ENCODE assay signal across 22 cellular contexts in the genomic region with DNA sequence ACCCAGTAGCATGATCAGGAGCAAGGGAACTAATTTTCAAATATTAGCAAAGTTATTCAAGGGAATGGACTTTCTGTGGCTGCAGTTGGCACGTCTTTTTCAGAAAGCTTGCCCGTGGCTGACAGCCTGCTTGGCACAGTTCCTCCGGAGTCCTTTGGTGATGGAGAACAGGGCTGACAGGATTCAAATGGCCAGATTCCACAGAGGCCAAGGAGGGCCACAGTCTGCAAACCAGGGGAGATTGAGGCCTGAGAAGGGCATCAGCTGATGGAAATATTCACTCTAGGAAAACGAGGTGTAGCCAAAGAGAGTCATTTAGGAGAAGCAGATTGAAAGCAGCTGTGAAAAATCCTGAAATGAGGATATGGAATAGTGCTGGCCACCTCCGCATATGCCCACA.
DNase-seq lines count a peak whose midpoint lies in the region; ATAC-seq and TF ChIP-seq lines count a peak whose summit lies in the region.
"Had no signal": no experiment of that assay in that cellular context is flagged by ENCODE, and none has a peak within 500 bp of the region (broad histone marks: within the 10 kb centered on the region; RNA-seq: fewer than 3 reads in every experiment).

No MANE protein-coding gene starts in this region.

- H3K9me3 ChIP-seq in mucosa of rectum (ENCODE audit: control insufficient read depth in 2 of 2, low read length in 2 of 2): no peaks in the 10 kb centered on the region

- no peaks in the 10 kb centered on the region for H3K36me3 ChIP-seq in mucosa of rectum (ENCODE audit: control insufficient read depth in 2 of 2, insufficient read depth in 2 of 2, low read length in 2 of 2)

- ATAC-seq in Right ventricle myocardium superior (ENCODE audit: poor library complexity): peak; percentile 41
- ATAC-seq in activated CD8-positive, alpha-beta memory T cell treated with anti-CD3 and anti-CD28 coated beads, Interleukin-2, amount 10 ng/mL, durations not matched to agents 7 days and 5 days: no peak
- no peak for ATAC-seq in GM19035 (IDR thresholded peaks at IDR 0.05; ENCODE audit: unreplicated experiment)
- ATAC-seq: GM23338 had no signal

- H3K4me3 ChIP-seq in mucosa of rectum (ENCODE audit: low read length in 2 of 2): peak overlapping the region; percentile 26 to 33
- H3K4me3 ChIP-seq: GM23338 had no signal

- peaks cover 2% of the 10 kb centered on the region for H3K9me3 Mint-ChIP-seq in Calu3 (ENCODE audit: low read depth, unreplicated experiment)
- no peaks in the 10 kb centered on the region for H3K9me3 Mint-ChIP-seq in activated CD8-positive, alpha-beta memory T cell treated with anti-CD3 and anti-CD28 coated beads, Interleukin-2, amount 10 ng/mL, durations not matched to agents 7 days and 5 days (ENCODE audit: low read depth)

- H3K36me3 Mint-ChIP-seq in Calu3 (ENCODE audit: insufficient read depth, unreplicated experiment): peaks cover 7% of the 10 kb centered on the region
- no peaks in the 10 kb centered on the region for H3K36me3 Mint-ChIP-seq in activated CD8-positive, alpha-beta memory T cell treated with anti-CD3 and anti-CD28 coated beads, Interleukin-2, amount 10 ng/mL, durations not matched to agents 7 days and 5 days

- H3K4me1 Mint-ChIP-seq in Calu3 (ENCODE audit: low read depth, unreplicated experiment): peaks cover 63% of the 10 kb centered on the region
- H3K4me1 Mint-ChIP-seq in activated CD8-positive, alpha-beta memory T cell treated with anti-CD3 and anti-CD28 coated beads, Interleukin-2, amount 10 ng/mL, durations not matched to agents 7 days and 5 days: no peaks in the 10 kb centered on the region

- H3K27me3 ChIP-seq in mucosa of rectum (ENCODE audit: control insufficient read depth in 2 of 2, insufficient read depth in 2 of 2, low read length in 2 of 2): no peaks in the 10 kb centered on the region

- H3K4me3 Mint-ChIP-seq in Calu3 (ENCODE audit: low read depth, unreplicated experiment): no peak overlapping the region
- H3K4me3 Mint-ChIP-seq in activated CD8-positive, alpha-beta memory T cell treated with anti-CD3 and anti-CD28 coated beads, Interleukin-2, amount 10 ng/mL, durations not matched to agents 7 days and 5 days: no peak overlapping the region
- H3K4me3 Mint-ChIP-seq: B cell, GM23338 had no signal

- TF ChIP-seq CTCF in Calu3 (IDR thresholded peaks at IDR 0.05; ENCODE audit: unreplicated experiment): no peak

- intact Hi-C loops in Right ventricle myocardium superior (cut with DNase I): no loop called here
- intact Hi-C loops in cardiac septum (cut with DNase I): no loop called here
- intact Hi-C loops in Calu3 (cut with micrococcal nuclease; ENCODE audit: unreplicated experiment): no loop called here

- peaks cover 3 to 31% of the 10 kb centered on the region in 2 donors for H3K4me1 ChIP-seq in mucosa of rectum (ENCODE audit: control insufficient read depth in 2 of 2, insufficient read depth in 2 of 2, low read length in 2 of 2)

- DNase-seq in Right ventricle myocardium superior (peak; percentile 47), cardiac septum (ENCODE audit: low spot score) (no peak), Calu3 (no peak), cerebellar cortex (ENCODE audit: low spot score) (peak; percentile 25)
- no peak for DNase-seq in activated CD8-positive, alpha-beta memory T cell treated with anti-CD3 and anti-CD28 coated beads, Interleukin-2, amount 10 ng/mL, durations not matched to agents 7 days and 5 days
- DNase-seq: DMS 273 treated with DMSO at 0.1 percent for 48 hours, DND-41, HCEC 1CT, KBM-7, MM.1S, NCI-H1048, NCI-H1436 treated with DMSO at 0.1 percent for 48 hours, NCI-H2029, NCI-H2227 treated with DMSO at 0.1 percent for 48 hours, NCI-H510A, NCI-H748 treated with DMSO at 0.1 percent for 48 hours, SHP77 had no signal

- no TSS peak for BruUV-seq in Calu3 (replicated peaks; lab: Mats Ljungman, UMichigan)

- H3K27me3 Mint-ChIP-seq in Calu3 (ENCODE audit: unreplicated experiment): no peaks in the 10 kb centered on the region
- peaks cover 11% of the 10 kb centered on the region for H3K27me3 Mint-ChIP-seq in activated CD8-positive, alpha-beta memory T cell treated with anti-CD3 and anti-CD28 coated beads, Interleukin-2, amount 10 ng/mL, durations not matched to agents 7 days and 5 days

- CTCF ChIA-PET in Calu3 (lab: Charles Lee): no interaction called here
- CTCF ChIA-PET in activated CD8-positive, alpha-beta memory T cell treated with anti-CD3 and anti-CD28 coated beads, Interleukin-2, amount 10 ng/mL, durations not matched to agents 7 days and 5 days (lab: Charles Lee): no interaction called here

- H3K27ac ChIP-seq in mucosa of rectum (ENCODE audit: low read depth in 2 of 2, low read length in 2 of 2): peak overlapping the region in 1 of 2 donors; percentile 90
- H3K27ac ChIP-seq: HL-60 had no signal

- H3K27ac Mint-ChIP-seq in Calu3 (ENCODE audit: unreplicated experiment): peak overlapping the region; percentile 80
- no peak overlapping the region for H3K27ac Mint-ChIP-seq in activated CD8-positive, alpha-beta memory T cell treated with anti-CD3 and anti-CD28 coated beads, Interleukin-2, amount 10 ng/mL, durations not matched to agents 7 days and 5 days
- H3K27ac Mint-ChIP-seq: B cell, GM23338 had no signal

- no peak overlapping the region for H3K9ac ChIP-seq in mucosa of rectum (ENCODE audit: low read depth in 1 of 2, low read length in 2 of 2)

Comparison
In these comparisons a context has a peak if more than half of its experiments do, and no peak if none do; other contexts are left out.
1. DNase-seq: peak in Right ventricle myocardium superior (single experiment) and cerebellar cortex (single experiment); none in cardiac septum (single experiment), Calu3 (single experiment) and activated CD8-positive, alpha-beta memory T cell treated with anti-CD3 and anti-CD28 coated beads, Interleukin-2, amount 10 ng/mL, durations not matched to agents 7 days and 5 days (single experiment).